Comparison of ENCODE assay signal across 26 cellular contexts in the genomic region with DNA sequence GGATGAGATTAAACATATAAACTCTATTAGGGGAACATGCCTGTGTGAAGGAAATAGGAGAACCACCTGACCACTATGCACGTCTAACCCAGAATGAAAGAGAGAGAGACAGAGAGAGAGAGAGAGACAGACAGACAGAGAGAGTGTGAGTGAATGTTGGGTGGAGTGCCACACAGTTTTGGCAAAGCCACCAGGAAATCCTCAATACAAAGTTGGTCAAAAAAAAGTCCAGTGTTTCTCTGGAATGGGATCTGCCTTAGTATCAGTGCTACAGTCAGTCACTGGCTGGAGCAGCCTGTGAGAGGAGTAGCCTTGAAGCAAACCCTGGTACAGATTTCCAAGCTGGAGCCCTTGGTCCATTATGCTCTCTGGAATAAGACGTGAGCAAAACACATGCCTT.
"Had no signal": no experiment of that assay in that cellular context is flagged by ENCODE, and none has a peak within 500 bp of the region (broad histone marks: within the 10 kb centered on the region; RNA-seq: fewer than 3 reads in every experiment).

No MANE protein-coding gene starts in this region.

- H3K27me3 Mint-ChIP-seq: activated naive CD8-positive, alpha-beta T cell treated with anti-CD3 and anti-CD28 coated beads, Interleukin-2, amount 10 ng/mL, durations not matched to agents 7 days and 5 days had no signal

- DNase-seq: activated CD4-positive, alpha-beta T cell treated with anti-CD3 and anti-CD28 coated beads for 4 hours; activated CD8-positive, alpha-beta memory T cell treated with anti-CD3 and anti-CD28 coated beads, Interleukin-2, amount 50 U/mL, for 4 hours; activated CD8-positive, alpha-beta T cell treated with anti-CD3 and anti-CD28 coated beads for 36 hours; activated gamma-delta T cell treated with Interleukin-2 at 50 U/mL for 16 hours; activated naive CD4-positive, alpha-beta T cell treated with anti-CD3 and anti-CD28 coated beads, Interleukin-2, amount 50 U/mL, for 16 hours; activated naive CD8-positive, alpha-beta T cell treated with anti-CD3 and anti-CD28 coated beads, Interleukin-2, amount 10 ng/mL, durations not matched to agents 7 days and 5 days; activated T-cell treated with anti-CD3 and anti-CD28 coated beads, Interleukin-2, amount 50 U/mL, for 72 hours; adrenal gland; aorta; central memory CD4-positive, alpha-beta T cell; NCI-H1105; NCI-H1436; NCI-H1694 treated with DMSO at 0.1 percent for 48 hours; NCI-H2081 treated with DMSO at 0.1 percent for 48 hours; NCI-H446; NCI-H524; Peyer's patch; Right ventricle myocardium superior; SJCRH30; SK-N-SH; T-helper 1 cell; WERI-Rb-1 had no signal

- FAIRE-seq: bronchial epithelial cell had no signal

- H3K27me3 ChIP-seq: adrenal gland, Peyer's patch, SJCRH30 had no signal

- H3K27ac ChIP-seq: adrenal gland, Peyer's patch, RWPE1, SJCRH30, WERI-Rb-1 had no signal

- H3K4me3 Mint-ChIP-seq: activated CD8-positive, alpha-beta T cell treated with anti-CD3 and anti-CD28 coated beads for 36 hours; activated naive CD8-positive, alpha-beta T cell treated with anti-CD3 and anti-CD28 coated beads, Interleukin-2, amount 10 ng/mL, durations not matched to agents 7 days and 5 days; activated T-cell treated with anti-CD3 and anti-CD28 coated beads, Interleukin-2, amount 50 U/mL, for 72 hours had no signal

- H3K4me2 ChIP-seq: SK-N-SH had no signal

- H3K9ac ChIP-seq: SK-N-SH had no signal

- H3K4me3 ChIP-seq: adrenal gland, Peyer's patch, SJCRH30 had no signal

- H3K36me3 ChIP-seq: adrenal gland, Peyer's patch, SJCRH30, WERI-Rb-1 had no signal

- H3K4me1 ChIP-seq: adrenal gland, Peyer's patch, SJCRH30 had no signal

- H3K4me1 Mint-ChIP-seq: activated naive CD8-positive, alpha-beta T cell treated with anti-CD3 and anti-CD28 coated beads, Interleukin-2, amount 10 ng/mL, durations not matched to agents 7 days and 5 days had no signal

- H3K27ac Mint-ChIP-seq: activated CD8-positive, alpha-beta T cell treated with anti-CD3 and anti-CD28 coated beads for 36 hours; activated naive CD8-positive, alpha-beta T cell treated with anti-CD3 and anti-CD28 coated beads, Interleukin-2, amount 10 ng/mL, durations not matched to agents 7 days and 5 days; activated T-cell treated with anti-CD3 and anti-CD28 coated beads, Interleukin-2, amount 50 U/mL, for 72 hours; activated T-helper 2 cell treated with anti-CD3 and anti-CD28 coated beads, Interferon-gamma antibody, Interleukin-2, Interleukin-4, amounts not matched to agents 10 μg/mL and 5 μg/mL and 100 μg/mL, durations not matched to agents 14 hours and 24 hours and 36 hours had no signal

- ATAC-seq: activated CD4-positive, CD25-positive, alpha-beta regulatory T cell treated with anti-CD3 and anti-CD28 coated beads, Interleukin-2, amount 50 U/mL, for 24 hours; activated CD8-positive, alpha-beta T cell treated with anti-CD3 and anti-CD28 coated beads for 36 hours; activated T-cell treated with anti-CD3 and anti-CD28 coated beads, Interleukin-2, amount 50 U/mL, for 72 hours had no signal

- H3K9me3 ChIP-seq: adrenal gland, Peyer's patch, SJCRH30, SK-N-SH had no signal

- H3K36me3 Mint-ChIP-seq: activated naive CD8-positive, alpha-beta T cell treated with anti-CD3 and anti-CD28 coated beads, Interleukin-2, amount 10 ng/mL, durations not matched to agents 7 days and 5 days had no signal

- H3K9me3 Mint-ChIP-seq: activated CD8-positive, alpha-beta T cell treated with anti-CD3 and anti-CD28 coated beads for 36 hours; activated naive CD8-positive, alpha-beta T cell treated with anti-CD3 and anti-CD28 coated beads, Interleukin-2, amount 10 ng/mL, durations not matched to agents 7 days and 5 days; activated T-cell treated with anti-CD3 and anti-CD28 coated beads, Interleukin-2, amount 50 U/mL, for 72 hours; activated T-helper 2 cell treated with anti-CD3 and anti-CD28 coated beads, Interferon-gamma antibody, Interleukin-2, Interleukin-4, amounts not matched to agents 10 μg/mL and 5 μg/mL and 100 μg/mL, durations not matched to agents 14 hours and 24 hours and 36 hours had no signal
